ENCODE assay signal across 1 cellular context in the genomic region with DNA sequence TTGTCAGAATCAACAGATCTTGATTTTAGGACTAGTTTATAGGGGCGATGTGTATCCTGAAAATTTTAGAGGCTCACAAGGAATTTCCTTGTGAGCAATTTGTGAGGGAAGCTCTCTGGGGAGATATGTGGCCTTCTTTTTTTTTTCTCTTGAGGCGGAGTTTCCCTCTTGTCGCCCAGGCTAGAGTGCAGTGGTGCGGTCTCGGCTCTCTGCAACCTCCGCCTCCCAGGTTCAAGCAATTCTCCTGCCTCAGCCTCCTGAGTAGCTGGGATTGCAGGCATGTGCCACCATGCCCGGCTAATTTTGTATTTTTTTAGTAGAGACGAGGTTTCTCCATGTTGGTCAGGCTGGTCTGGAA.
TF ChIP-seq lines count a peak whose summit lies in the region.

No MANE protein-coding gene starts in this region.

TF ChIP-seq in HEK293, 187 proteins besides CTCF, POLR2A, EP300 and RAD21:
- 0 out of 2 replicates have a peak, but pooled peaks have one; percentile 18 for TF ChIP-seq ZNF335 (tag by site-specific recombination; conservative IDR thresholded peaks at IDR 0.05)
